Comparison of ENCODE assay signal across 22 cellular contexts in genomic region chr1:80917225-80917624, GRCh38.
"Had no signal": no experiment of that assay in that cellular context is flagged by ENCODE, and none has a peak within 500 bp of the region (broad histone marks: within the 10 kb centered on the region; RNA-seq: fewer than 3 reads in every experiment).

No MANE protein-coding gene starts in this region.

- H3K4me1 Mint-ChIP-seq: stimulated activated naive B cell treated with anti-CD40 and anti-IgM and Interleukin-4, amounts not matched to agents 10 μg/mL and 1 μg/mL and 100 μg/mL, for 72 hours; stimulated activated naive CD8-positive, alpha-beta T cell treated with anti-CD3 and anti-CD28 coated beads, Interleukin-15, amount 100 ng/mL, for 72 hours had no signal

- H3K36me3 ChIP-seq: gastrocnemius medialis, heart right ventricle, right lobe of liver, spleen, tibial nerve had no signal

- H3K9me3 Mint-ChIP-seq: stimulated activated naive CD8-positive, alpha-beta T cell treated with anti-CD3 and anti-CD28 coated beads, Interleukin-15, amount 100 ng/mL, for 72 hours had no signal

- H3K27me3 Mint-ChIP-seq: natural killer cell treated with Interleukin-12 subunit alpha and Interleukin-12 subunit beta and Interleukin-15 and Interleukin-18, amount 100 ng/mL, for 72 hours; stimulated activated naive B cell treated with anti-CD40 and anti-IgM and Interleukin-4, amounts not matched to agents 10 μg/mL and 1 μg/mL and 100 μg/mL, for 72 hours; stimulated activated naive CD8-positive, alpha-beta T cell treated with anti-CD3 and anti-CD28 coated beads, Interleukin-15, amount 100 ng/mL, for 72 hours had no signal

- H3K4me3 ChIP-seq: coronary artery, gastrocnemius medialis, heart right ventricle, psoas muscle, right lobe of liver, spleen, testis, tibial nerve had no signal

- H3K27me3 ChIP-seq: gastrocnemius medialis, heart right ventricle, right lobe of liver, spleen, testis, tibial nerve had no signal

- H3K4me1 ChIP-seq: gastrocnemius medialis, heart right ventricle, psoas muscle, right lobe of liver, spleen had no signal

- H3K9me3 ChIP-seq: gastrocnemius medialis, heart right ventricle, psoas muscle, right lobe of liver, spleen, testis, tibial nerve had no signal

- H3K36me3 Mint-ChIP-seq: stimulated activated naive B cell treated with anti-CD40 and anti-IgM and Interleukin-4, amounts not matched to agents 10 μg/mL and 1 μg/mL and 100 μg/mL, for 72 hours had no signal

- H3K4me3 Mint-ChIP-seq: natural killer cell treated with Interleukin-12 subunit alpha and Interleukin-12 subunit beta and Interleukin-15 and Interleukin-18, amount 100 ng/mL, for 72 hours; stimulated activated naive B cell treated with anti-CD40 and anti-IgM and Interleukin-4, amounts not matched to agents 10 μg/mL and 1 μg/mL and 100 μg/mL, for 72 hours; stimulated activated naive CD8-positive, alpha-beta T cell treated with anti-CD3 and anti-CD28 coated beads, Interleukin-15, amount 100 ng/mL, for 72 hours had no signal

- H3K27ac Mint-ChIP-seq: natural killer cell treated with Interleukin-12 subunit alpha and Interleukin-12 subunit beta and Interleukin-15 and Interleukin-18, amount 100 ng/mL, for 72 hours; stimulated activated naive B cell treated with anti-CD40 and anti-IgM and Interleukin-4, amounts not matched to agents 10 μg/mL and 1 μg/mL and 100 μg/mL, for 72 hours; stimulated activated naive CD8-positive, alpha-beta T cell treated with anti-CD3 and anti-CD28 coated beads, Interleukin-15, amount 100 ng/mL, for 72 hours had no signal

- H3K9ac ChIP-seq: parathyroid adenoma had no signal

- DNase-seq: central memory CD4-positive, alpha-beta T cell; effector CD4-positive, alpha-beta T cell; gastrocnemius medialis; heart right ventricle; islet precursor cell; mammary epithelial cell; midbrain; nucleus accumbens; psoas muscle; retina; right lobe of liver; spleen; stimulated activated CD4-positive, alpha-beta T cell treated with anti-CD3 and anti-CD28 coated beads, Interleukin-15, amount 100 ng/mL, for 24 hours; stimulated activated CD4-positive, alpha-beta T cell treated with anti-CD3 and anti-CD28 coated beads, Interleukin-1b, Interleukin-23, amount 100 ng/mL, for 48 hours; stimulated activated CD4-positive, alpha-beta T cell treated with anti-CD3 and anti-CD28 coated beads, Interleukin-4, amount 100 ng/mL, for 4 hours; stimulated activated naive B cell treated with anti-CD40 and anti-IgM and Interleukin-4, amounts not matched to agents 10 μg/mL and 1 μg/mL and 100 μg/mL, for 72 hours; stimulated activated naive CD8-positive, alpha-beta T cell treated with anti-CD3 and anti-CD28 coated beads, Interleukin-15, amount 100 ng/mL, for 72 hours; testis had no signal

- H3K27ac ChIP-seq: coronary artery, gastrocnemius medialis, heart right ventricle, parathyroid adenoma, psoas muscle, right lobe of liver, spleen, testis, tibial nerve had no signal
